In genomic region chr1:92899780-92900179, GRCh38 we compare ENCODE assay signal across 2 cellular contexts.
A peak's percentile ranks its signal among the peaks of the same experiment; 100 is the strongest.
TF ChIP-seq lines count a peak whose summit lies in the region.

No MANE protein-coding gene starts in this region.

TF ChIP-seq in HepG2, 621 proteins besides CTCF, POLR2A, EP300 and RAD21 (continued from another document):
- no peak for TF ChIP-seq NFAT5 (CRISPR knock-in tag; IDR thresholded peaks at IDR 0.05)

TF ChIP-seq in K562, 482 proteins besides CTCF, POLR2A, EP300 and RAD21 (continued from another document):
- no peak for TF ChIP-seq IRF9 (tag; IDR thresholded peaks at IDR 0.05)
- TF ChIP-seq ZNF398 (CRISPR knock-in tag; IDR thresholded peaks at IDR 0.05) = no peak
- TF ChIP-seq FOXP4 (CRISPR knock-in tag; IDR thresholded peaks at IDR 0.05; ENCODE audit: borderline replicate concordance) = no peak
- peak; percentile 80 for TF ChIP-seq TRIM28 (IDR thresholded peaks at IDR 0.05)
- peak; percentile 46; the same call in 1 of the 2 replicates for TF ChIP-seq NFE2 (IDR thresholded peaks at IDR 0.05; ENCODE audit: low read depth)
- TF ChIP-seq CBX5 (IDR thresholded peaks at IDR 0.05; ENCODE audit: borderline replicate concordance, low read depth) = 0 out of 2 replicates have a peak, but pooled peaks have one; percentile 50
- no peak for TF ChIP-seq USF1 (CRISPR knock-in tag; IDR thresholded peaks at IDR 0.05)
- no peak for TF ChIP-seq ZNF561 (CRISPR knock-in tag; conservative IDR thresholded peaks at IDR 0.05)
- TF ChIP-seq NFE2L1 (tag; IDR thresholded peaks at IDR 0.05; ENCODE audit: borderline replicate concordance, low read depth) = no peak
- no peak for TF ChIP-seq ZNF24 (IDR thresholded peaks at IDR 0.05)
- no peak for TF ChIP-seq LEF1 (IDR thresholded peaks at IDR 0.05)
- no peak for TF ChIP-seq ARID2 (IDR thresholded peaks at IDR 0.05)
- TF ChIP-seq RBM39 (optimal IDR thresholded peaks at IDR 0.05; ENCODE audit: low read depth, low read length) = no peak
- TF ChIP-seq CBX3 (IDR thresholded peaks at IDR 0.05; ENCODE audit: borderline replicate concordance in 1 of 2, low read length in 2 of 2) = peak in 1 of 2 experiments; percentile 84; a peak in 2 of 3 replicates
- TF ChIP-seq TRIM24 (IDR thresholded peaks at IDR 0.05) = peak; percentile 54 to 62; a peak in 2 of 4 replicates
- no peak for TF ChIP-seq NR0B1 (IDR thresholded peaks at IDR 0.05; ENCODE audit: partially characterized antibody)
- TF ChIP-seq RBBP5 (IDR thresholded peaks at IDR 0.05; ENCODE audit: borderline replicate concordance, insufficient read depth, low read length, poor library complexity, severe bottlenecking) = no peak
- no peak for TF ChIP-seq CGGBP1 (CRISPR knock-in tag; IDR thresholded peaks at IDR 0.05)
- TF ChIP-seq SMARCB1 (IDR thresholded peaks at IDR 0.05; ENCODE audit: insufficient read length, low read depth) = no peak
- peak; percentile 50 for TF ChIP-seq ZNF316 (IDR thresholded peaks at IDR 0.05)
- peak; percentile 18 for TF ChIP-seq ZNF280A (IDR thresholded peaks at IDR 0.05; ENCODE audit: low read depth, partially characterized antibody)
- no peak for TF ChIP-seq ZNF445 (CRISPR knock-in tag; IDR thresholded peaks at IDR 0.05; ENCODE audit: low read depth)
- no peak for TF ChIP-seq NR2F6 (CRISPR knock-in tag; IDR thresholded peaks at IDR 0.05)
- TF ChIP-seq AFF1 (IDR thresholded peaks at IDR 0.05; ENCODE audit: low read depth in 1 of 2, partially characterized antibody in 2 of 2) = no peak
